8 cellular contexts compared by ENCODE assay signal in genomic region chr19:16111909-16112752, GRCh38. TPM values are rescaled to one million over a fixed set of nuclear protein-coding genes. Genes with fewer than 3 reads are reported as not detected.
DNase-seq lines count a peak whose midpoint lies in the region; ATAC-seq and TF ChIP-seq lines count a peak whose summit lies in the region.

No MANE protein-coding gene starts in this region.

- no peak for TF ChIP-seq CTCF in heart left ventricle (IDR thresholded peaks at IDR 0.05)

- H3K36me3 Mint-ChIP-seq in T-helper 17 cell (ENCODE audit: low read depth): peaks cover 2% of the 10 kb centered on the region

- H3K27me3 Mint-ChIP-seq in T-helper 17 cell: no peaks in the 10 kb centered on the region

- no peaks in the 10 kb centered on the region for H3K27me3 ChIP-seq in heart left ventricle
- H3K27me3 ChIP-seq in skeletal muscle tissue (ENCODE audit: control insufficient read depth in 3 of 3, insufficient read depth in 3 of 3, low read length in 3 of 3): no peaks in the 10 kb centered on the region

- ATAC-seq in T-helper 17 cell (no peak), heart left ventricle (peak in 2 of 4 donors; percentile 0 to 2), HG03196 (IDR thresholded peaks at IDR 0.05; ENCODE audit: unreplicated experiment) (no peak), GM18907 (IDR thresholded peaks at IDR 0.05; ENCODE audit: unreplicated experiment) (no peak)

- intact Hi-C loops in heart left ventricle (cut with DNase I): loop anchor here in 9 of 10 donors (1.0 to 5.0 kb wide), 7 partner anchors 35 to 75 kb away; partner anchors contain the start of genes FAM32A (in 4 of the 9) and TPM4 (in 4 of the 9)

- H3K4me1 ChIP-seq in heart left ventricle (peaks cover 4 to 56% (median 29%) of the 10 kb centered on the region in 12 donors), skeletal muscle tissue (ENCODE audit: control insufficient read depth in 3 of 3, insufficient read depth in 3 of 3, low read length in 3 of 3) (peaks cover 11 to 32% (median 27%) of the 10 kb centered on the region in 3 donors)

- H3K36me3 ChIP-seq in heart left ventricle: peaks cover 0 to 19% (median 0%) of the 10 kb centered on the region in 9 donors
- peaks cover 0 to 11% (median 3%) of the 10 kb centered on the region in 3 donors for H3K36me3 ChIP-seq in skeletal muscle tissue (ENCODE audit: control insufficient read depth in 3 of 3, insufficient read depth in 3 of 3, low read length in 3 of 3)

- no peaks in the 10 kb centered on the region for H3K9me3 ChIP-seq in T-helper 17 cell (ENCODE audit: control insufficient read depth, low read length, poor library complexity, severe bottlenecking)
- H3K9me3 ChIP-seq in heart left ventricle: no peaks in the 10 kb centered on the region
- no peaks in the 10 kb centered on the region for H3K9me3 ChIP-seq in skeletal muscle tissue (ENCODE audit: control insufficient read depth in 3 of 3, low read length in 3 of 3)

- H3K4me1 Mint-ChIP-seq in T-helper 17 cell: peaks cover 29% of the 10 kb centered on the region

- DNase-seq in T-helper 17 cell: no peak
- DNase-seq in heart left ventricle: peak in 1 of 5 donors; percentile 75
- DNase-seq in DMS114 treated with DMSO at 0.1 percent for 48 hours (lab: John Stamatoyannopoulos, UW; ENCODE audit: unreplicated experiment): no peak
- DNase-seq in central memory CD4-positive, alpha-beta T cell: no peak

- H3K4me3 ChIP-seq in heart left ventricle (peak overlapping the region; percentile 73 to 99 (median 83)), skeletal muscle tissue (ENCODE audit: low read length in 3 of 3) (peak overlapping the region; percentile 83 to 95 (median 93))

- peak overlapping the region; percentile 97 for H3K4me3 Mint-ChIP-seq in T-helper 17 cell

- peak overlapping the region; percentile 93 for H3K27ac Mint-ChIP-seq in T-helper 17 cell

- 1 to 3% (median 2%) methylated on average over 28 to 37 of the region's 37 CpGs for WGBS in heart left ventricle, 4 donors

- peak overlapping the region; percentile 88 to 99 (median 98) for H3K9ac ChIP-seq in skeletal muscle tissue (ENCODE audit: low read depth in 1 of 3, low read length in 3 of 3)

- TF ChIP-seq POLR2A in GM19193 (IDR thresholded peaks at IDR 0.05; ENCODE audit: extremely low read depth, insufficient read depth, insufficient read length) (peak; percentile 78), heart left ventricle (IDR thresholded peaks at IDR 0.05) (peak in 1 of 2 donors; percentile 44)

- H3K27ac ChIP-seq in heart left ventricle: peak overlapping the region in 11 of 12 donors; percentile 81 to 97 (median 89)
- peak overlapping the region; percentile 97 for H3K27ac ChIP-seq in skeletal muscle tissue (ENCODE audit: low read depth, low read length)

RNA-seq across cellular contexts. Expression of gene RAB8A, which starts 0.4 kb away (rescaled TPM):
- total RNA-seq in T-helper 17 cell: 100 to 1,000 TPM in 1 of 2 donors, 10 to 100 TPM in 1; 97.5 to 105 TPM
- total RNA-seq in heart left ventricle: 10 to 100 TPM; 10.9 to 53.7 (median 23.7) TPM
- 10 to 100 TPM in 1 of 2 donors, 1 to 10 TPM in 1; 7.8 to 32.2 TPM for polyA plus RNA-seq in heart left ventricle
- 31.3 TPM for total RNA-seq in skeletal muscle tissue

RNA-seq across cellular contexts. Expression of gene HSH2D, which starts 31.4 kb away (rescaled TPM):
- total RNA-seq in T-helper 17 cell: 10 to 100 TPM; 27.7 to 31.8 TPM
- 1 to 10 TPM in 2 of 9 donors, under 1 TPM in 3, not detected in 4; 0.16 to 1.8 (median 0.44) TPM for total RNA-seq in heart left ventricle
- polyA plus RNA-seq in heart left ventricle: under 1 TPM; 0.12 to 0.30 TPM
- 0.52 TPM for total RNA-seq in skeletal muscle tissue

RNA-seq across cellular contexts. Expression of gene TPM4, which starts 35.8 kb away (rescaled TPM):
- total RNA-seq in T-helper 17 cell (100 to 1,000 TPM; 261 to 279 TPM), heart left ventricle (100 to 1,000 TPM in 3 of 9 donors, 10 to 100 TPM in 6; 49.2 to 260 (median 92.1) TPM), skeletal muscle tissue (122 TPM)
- 100 to 1,000 TPM in 1 of 2 donors, 10 to 100 TPM in 1; 65.0 to 175 TPM for polyA plus RNA-seq in heart left ventricle

Comparison
In these comparisons a context has a peak if more than half of its experiments do, and no peak if none do; other contexts are left out.
1. RNA of gene HSH2D, which starts 31.4 kb away (total RNA-seq): 27.7 to 31.8 TPM in T-helper 17 cell; 0.52 TPM in skeletal muscle tissue (single experiment) and 0.16 to 1.8 TPM in heart left ventricle; every median in the first group is over 10 times any median in the second.